Comparison of ENCODE assay signal across 1 cellular context in the genomic region with DNA sequence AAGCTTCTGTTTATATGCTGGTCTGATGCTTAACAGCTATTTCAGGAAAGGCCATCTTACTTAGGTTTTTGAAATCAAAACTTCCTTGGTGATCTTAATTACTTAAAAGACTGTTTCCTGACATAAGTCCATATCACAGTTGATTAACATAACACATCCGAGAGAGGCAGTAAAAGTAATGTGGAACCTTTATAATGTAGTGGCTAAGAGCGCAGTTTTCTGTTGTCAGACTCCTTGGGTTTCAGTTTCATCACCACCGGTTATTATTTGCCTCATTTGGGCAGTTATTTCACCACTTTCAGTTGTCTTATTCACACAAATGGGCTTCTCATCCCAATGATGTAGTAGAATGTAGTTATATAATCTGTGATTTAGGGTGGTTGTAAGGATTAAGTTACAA.
TF ChIP-seq lines count a peak whose summit lies in the region.

No MANE protein-coding gene starts in this region.

TF ChIP-seq in GM12878, 131 proteins besides CTCF, POLR2A, EP300 and RAD21 (continued from another document):
- no peak for TF ChIP-seq POLR2AphosphoS2 (IDR thresholded peaks at IDR 0.05; ENCODE audit: low read depth, low read length)
